In genomic region chr12:119177056-119177325, GRCh38 we compare ENCODE assay signal across 18 cellular contexts. TPM values are rescaled to one million over a fixed set of nuclear protein-coding genes. Genes with fewer than 3 reads are reported as not detected.
A peak's percentile ranks its signal among the peaks of the same experiment; 100 is the strongest.
DNase-seq lines count a peak whose midpoint lies in the region; ATAC-seq and TF ChIP-seq lines count a peak whose summit lies in the region.
"Had no signal": no experiment of that assay in that cellular context is flagged by ENCODE, and none has a peak within 500 bp of the region (broad histone marks: within the 10 kb centered on the region; RNA-seq: fewer than 3 reads in every experiment).

No MANE protein-coding gene starts in this region.

- peak overlapping the region; percentile 95 for H3K27ac Mint-ChIP-seq in mesothelial cell of epicardium
- H3K27ac Mint-ChIP-seq: activated naive CD8-positive, alpha-beta T cell; memory B cell; natural killer cell treated with Interleukin-12 subunit alpha and Interleukin-12 subunit beta and Interleukin-15 and Interleukin-18, amount 100 ng/mL, for 72 hours; stimulated activated naive CD8-positive, alpha-beta T cell treated with anti-CD3 and anti-CD28 coated beads, Interleukin-15, amount 100 ng/mL, for 72 hours had no signal

- CTCF ChIA-PET in AG04450 (lab: Charles Lee) = no interaction called here

- in situ Hi-C loops in brain microvascular endothelial cell (cut with HindIII; ENCODE audit: low pct_ligation_motif_present, low sequenced_read_pairs) = no loop called here

- H3K9me3 ChIP-seq in AG04450 (ENCODE audit: control insufficient read depth, insufficient read depth, low read length) (no peaks in the 10 kb centered on the region; the same call in 1 of the 2 replicates), stomach (no peaks in the 10 kb centered on the region), upper lobe of right lung (no peaks in the 10 kb centered on the region)
- H3K9me3 ChIP-seq: body of pancreas, pancreas had no signal

- H3K4me1 ChIP-seq in stomach (peaks cover 3 to 42% (median 26%) of the 10 kb centered on the region in 4 donors), upper lobe of right lung (peaks cover 19% of the 10 kb centered on the region)

- H3K36me3 Mint-ChIP-seq in mesothelial cell of epicardium = no peaks in the 10 kb centered on the region
- H3K36me3 Mint-ChIP-seq: activated naive CD8-positive, alpha-beta T cell; memory B cell; natural killer cell treated with Interleukin-12 subunit alpha and Interleukin-12 subunit beta and Interleukin-15 and Interleukin-18, amount 100 ng/mL, for 72 hours had no signal

- H3K4me3 Mint-ChIP-seq in mesothelial cell of epicardium = no peak overlapping the region
- H3K4me3 Mint-ChIP-seq: activated naive CD8-positive, alpha-beta T cell; memory B cell; natural killer cell treated with Interleukin-12 subunit alpha and Interleukin-12 subunit beta and Interleukin-15 and Interleukin-18, amount 100 ng/mL, for 72 hours; stimulated activated naive CD8-positive, alpha-beta T cell treated with anti-CD3 and anti-CD28 coated beads, Interleukin-15, amount 100 ng/mL, for 72 hours had no signal

- H3K4me3 ChIP-seq in AG04450 (ENCODE audit: low read depth, low read length) (no peak overlapping the region), brain microvascular endothelial cell (ENCODE audit: low read depth, low read length) (no peak overlapping the region), stomach (no peak overlapping the region), upper lobe of right lung (no peak overlapping the region)
- H3K4me3 ChIP-seq: body of pancreas, pancreas had no signal

- intact Hi-C loops in stomach (cut with DNase I; ENCODE audit: low total_unique reads) (no loop called here), upper lobe of right lung (cut with DNase I) (no loop called here)

- POLR2A ChIA-PET in AG04450 (lab: Yijun Ruan, JAX) = no interaction called here

- no peak for ATAC-seq in upper lobe of right lung
- no peak for ATAC-seq in GM19351 (IDR thresholded peaks at IDR 0.05; ENCODE audit: unreplicated experiment)
- ATAC-seq in SK-N-SH treated with all-trans-retinoic acid at 6 μM for 48 hours = no peak
- ATAC-seq in GM21381 (IDR thresholded peaks at IDR 0.05; ENCODE audit: unreplicated experiment) = no peak
- ATAC-seq: natural killer cell treated with Interleukin-12 subunit alpha and Interleukin-12 subunit beta and Interleukin-15 and Interleukin-18, amount 100 ng/mL, for 72 hours; stimulated activated naive CD8-positive, alpha-beta T cell treated with anti-CD3 and anti-CD28 coated beads, Interleukin-15, amount 100 ng/mL, for 72 hours had no signal

- no peak for TF ChIP-seq EP300 in stomach (IDR thresholded peaks at IDR 0.05)

- peak overlapping the region; percentile 78 for H3K27ac ChIP-seq in AG04450 (ENCODE audit: low read depth, low read length)
- peak overlapping the region; percentile 85 for H3K27ac ChIP-seq in brain microvascular endothelial cell
- peak overlapping the region in 4 of 5 donors; percentile 86 to 95 (median 91) for H3K27ac ChIP-seq in stomach
- no peak overlapping the region for H3K27ac ChIP-seq in upper lobe of right lung
- H3K27ac ChIP-seq: C4-2B, pancreas had no signal

- peaks cover 55% of the 10 kb centered on the region for H3K4me1 Mint-ChIP-seq in mesothelial cell of epicardium
- H3K4me1 Mint-ChIP-seq: memory B cell; stimulated activated naive CD8-positive, alpha-beta T cell treated with anti-CD3 and anti-CD28 coated beads, Interleukin-15, amount 100 ng/mL, for 72 hours had no signal

- WGBS in stomach, 5 donors = 62 to 88% (median 79%) methylated on average over 4 of the region's 4 CpGs

- DNase-seq in AG04450 (ENCODE audit: low read depth, low spot score) (no peak), brain microvascular endothelial cell (no peak), mesothelial cell of epicardium (ENCODE audit: low spot score in 2 of 2, unreplicated experiment in 2 of 2) (no peak), stomach (no peak), upper lobe of right lung (no peak)
- DNase-seq: activated CD4-positive, CD25-positive, alpha-beta regulatory T cell treated with anti-CD3 and anti-CD28 coated beads, Interleukin-2, amount 50 U/mL, for 72 hours; RPMI8226; stimulated activated naive CD8-positive, alpha-beta T cell treated with anti-CD3 and anti-CD28 coated beads, Interleukin-15, amount 100 ng/mL, for 72 hours had no signal

- no peaks in the 10 kb centered on the region for H3K9me3 Mint-ChIP-seq in mesothelial cell of epicardium
- H3K9me3 Mint-ChIP-seq: memory B cell; natural killer cell treated with Interleukin-12 subunit alpha and Interleukin-12 subunit beta and Interleukin-15 and Interleukin-18, amount 100 ng/mL, for 72 hours; stimulated activated naive CD8-positive, alpha-beta T cell treated with anti-CD3 and anti-CD28 coated beads, Interleukin-15, amount 100 ng/mL, for 72 hours had no signal

- H3K27me3 Mint-ChIP-seq in mesothelial cell of epicardium (ENCODE audit: low read depth) = no peaks in the 10 kb centered on the region
- H3K27me3 Mint-ChIP-seq: activated naive CD8-positive, alpha-beta T cell had no signal

- no peak for TF ChIP-seq POLR2A in stomach (IDR thresholded peaks at IDR 0.05)

- H3K27me3 ChIP-seq in AG04450 (ENCODE audit: control insufficient read depth, insufficient read depth, low read length) (no peaks in the 10 kb centered on the region), brain microvascular endothelial cell (replicated peaks) (no peaks in the 10 kb centered on the region), stomach (peaks cover 0 to 5% (median 0%) of the 10 kb centered on the region in 3 donors), upper lobe of right lung (no peaks in the 10 kb centered on the region)
- H3K27me3 ChIP-seq: body of pancreas had no signal

- H3K36me3 ChIP-seq in brain microvascular endothelial cell (replicated peaks) = no peaks in the 10 kb centered on the region
- no peaks in the 10 kb centered on the region for H3K36me3 ChIP-seq in stomach
- H3K36me3 ChIP-seq in upper lobe of right lung = no peaks in the 10 kb centered on the region
- H3K36me3 ChIP-seq: pancreas had no signal

- TF ChIP-seq CTCF in AG04450 (IDR thresholded peaks at IDR 0.05; ENCODE audit: low read depth, low read length) (no peak), brain microvascular endothelial cell (IDR thresholded peaks at IDR 0.05; ENCODE audit: low read depth, low read length, missing control alignments) (no peak), mesothelial cell of epicardium (IDR thresholded peaks at IDR 0.05; ENCODE audit: unreplicated experiment) (no peak), stomach (IDR thresholded peaks at IDR 0.05) (no peak), upper lobe of right lung (IDR thresholded peaks at IDR 0.05) (no peak)

TF ChIP-seq in SK-N-SH treated with all-trans-retinoic acid at 6 μM for 48 hours, 23 proteins besides CTCF, POLR2A, EP300 and RAD21:
- no peak for TF ChIP-seq TCF4 (CRISPR knock-in tag; IDR thresholded peaks at IDR 0.05; ENCODE audit: borderline replicate concordance)
- TF ChIP-seq OSR1 (CRISPR knock-in tag; IDR thresholded peaks at IDR 0.05) = no peak
- TF ChIP-seq RARB (CRISPR knock-in tag; IDR thresholded peaks at IDR 0.05) = no peak
- no peak for TF ChIP-seq ESRRG (CRISPR knock-in tag; IDR thresholded peaks at IDR 0.05)
- no peak for TF ChIP-seq TSHZ2 (CRISPR knock-in tag; IDR thresholded peaks at IDR 0.05)
- no peak for TF ChIP-seq ZFP30 (CRISPR knock-in tag; IDR thresholded peaks at IDR 0.05)
- no peak for TF ChIP-seq ZNF70 (CRISPR knock-in tag; IDR thresholded peaks at IDR 0.05)
- TF ChIP-seq ZNF8 (CRISPR knock-in tag; IDR thresholded peaks at IDR 0.05) = no peak
- TF ChIP-seq CREB5 (CRISPR knock-in tag; IDR thresholded peaks at IDR 0.05; ENCODE audit: low read depth) = no peak
- TF ChIP-seq SNAI2 (CRISPR knock-in tag; IDR thresholded peaks at IDR 0.05) = no peak

RNA-seq across cellular contexts. Expression of gene HSPB8, which starts 1.7 kb away (rescaled TPM):
- polyA plus RNA-seq in AG04450 (2011; rRNA removed) (27.1 and 34.3 TPM in 2 replicates), stomach (100 to 1,000 TPM in 1 of 3 donors, 10 to 100 TPM in 2; 20.9 to 116 (median 22.7) TPM)
- 19.0 TPM in 2 replicates for polyA minus RNA-seq in AG04450 (2011; rRNA and poly(A)+ RNA removed)
- total RNA-seq in mesothelial cell of epicardium (13.5 to 16.8 TPM (median 15.7 TPM) in 3 replicates), stomach (100 to 1,000 TPM in 1 of 5 donors, 10 to 100 TPM in 4; 17.3 to 253 (median 67.5) TPM), upper lobe of right lung (70.0 TPM)
- total RNA-seq: activated CD8-positive, alpha-beta memory T cell treated with anti-CD3 and anti-CD28 coated beads for 36 hours; natural killer cell treated with Interleukin-12 subunit alpha and Interleukin-12 subunit beta and Interleukin-15 and Interleukin-18, amount 100 ng/mL, for 72 hours had no signal
